2 cellular contexts compared by ENCODE assay signal in the genomic region with DNA sequence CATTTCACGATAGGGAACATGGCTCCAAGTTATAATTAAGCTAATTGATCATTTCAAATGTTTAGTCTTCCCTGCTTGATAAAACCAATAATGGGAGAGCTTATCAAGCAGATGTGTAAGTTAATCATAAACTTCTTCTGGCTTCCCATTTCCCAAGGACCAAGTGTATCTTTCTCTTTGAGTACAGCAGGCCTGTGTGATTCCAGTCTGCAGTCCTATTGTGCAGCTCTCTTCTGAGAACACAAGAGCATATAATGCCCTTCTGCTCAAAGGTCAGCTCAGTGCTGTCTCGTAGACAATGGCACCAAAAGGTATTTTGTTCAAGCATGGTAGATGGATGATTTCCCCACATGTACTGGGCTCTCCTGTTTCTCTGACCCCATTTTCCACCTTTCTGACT.
TF ChIP-seq lines count a peak whose summit lies in the region.

No MANE protein-coding gene starts in this region.

TF ChIP-seq in GM23338, 12 proteins besides CTCF, POLR2A, EP300 and RAD21:
- no peak for TF ChIP-seq EZH2phosphoT487 (IDR thresholded peaks at IDR 0.05; ENCODE audit: unreplicated experiment)
- TF ChIP-seq POLR2AphosphoS5 (IDR thresholded peaks at IDR 0.05; ENCODE audit: low read depth): no peak
- TF ChIP-seq STAT1 (IDR thresholded peaks at IDR 0.05; ENCODE audit: unreplicated experiment): no peak
- TF ChIP-seq, protein P1, sequence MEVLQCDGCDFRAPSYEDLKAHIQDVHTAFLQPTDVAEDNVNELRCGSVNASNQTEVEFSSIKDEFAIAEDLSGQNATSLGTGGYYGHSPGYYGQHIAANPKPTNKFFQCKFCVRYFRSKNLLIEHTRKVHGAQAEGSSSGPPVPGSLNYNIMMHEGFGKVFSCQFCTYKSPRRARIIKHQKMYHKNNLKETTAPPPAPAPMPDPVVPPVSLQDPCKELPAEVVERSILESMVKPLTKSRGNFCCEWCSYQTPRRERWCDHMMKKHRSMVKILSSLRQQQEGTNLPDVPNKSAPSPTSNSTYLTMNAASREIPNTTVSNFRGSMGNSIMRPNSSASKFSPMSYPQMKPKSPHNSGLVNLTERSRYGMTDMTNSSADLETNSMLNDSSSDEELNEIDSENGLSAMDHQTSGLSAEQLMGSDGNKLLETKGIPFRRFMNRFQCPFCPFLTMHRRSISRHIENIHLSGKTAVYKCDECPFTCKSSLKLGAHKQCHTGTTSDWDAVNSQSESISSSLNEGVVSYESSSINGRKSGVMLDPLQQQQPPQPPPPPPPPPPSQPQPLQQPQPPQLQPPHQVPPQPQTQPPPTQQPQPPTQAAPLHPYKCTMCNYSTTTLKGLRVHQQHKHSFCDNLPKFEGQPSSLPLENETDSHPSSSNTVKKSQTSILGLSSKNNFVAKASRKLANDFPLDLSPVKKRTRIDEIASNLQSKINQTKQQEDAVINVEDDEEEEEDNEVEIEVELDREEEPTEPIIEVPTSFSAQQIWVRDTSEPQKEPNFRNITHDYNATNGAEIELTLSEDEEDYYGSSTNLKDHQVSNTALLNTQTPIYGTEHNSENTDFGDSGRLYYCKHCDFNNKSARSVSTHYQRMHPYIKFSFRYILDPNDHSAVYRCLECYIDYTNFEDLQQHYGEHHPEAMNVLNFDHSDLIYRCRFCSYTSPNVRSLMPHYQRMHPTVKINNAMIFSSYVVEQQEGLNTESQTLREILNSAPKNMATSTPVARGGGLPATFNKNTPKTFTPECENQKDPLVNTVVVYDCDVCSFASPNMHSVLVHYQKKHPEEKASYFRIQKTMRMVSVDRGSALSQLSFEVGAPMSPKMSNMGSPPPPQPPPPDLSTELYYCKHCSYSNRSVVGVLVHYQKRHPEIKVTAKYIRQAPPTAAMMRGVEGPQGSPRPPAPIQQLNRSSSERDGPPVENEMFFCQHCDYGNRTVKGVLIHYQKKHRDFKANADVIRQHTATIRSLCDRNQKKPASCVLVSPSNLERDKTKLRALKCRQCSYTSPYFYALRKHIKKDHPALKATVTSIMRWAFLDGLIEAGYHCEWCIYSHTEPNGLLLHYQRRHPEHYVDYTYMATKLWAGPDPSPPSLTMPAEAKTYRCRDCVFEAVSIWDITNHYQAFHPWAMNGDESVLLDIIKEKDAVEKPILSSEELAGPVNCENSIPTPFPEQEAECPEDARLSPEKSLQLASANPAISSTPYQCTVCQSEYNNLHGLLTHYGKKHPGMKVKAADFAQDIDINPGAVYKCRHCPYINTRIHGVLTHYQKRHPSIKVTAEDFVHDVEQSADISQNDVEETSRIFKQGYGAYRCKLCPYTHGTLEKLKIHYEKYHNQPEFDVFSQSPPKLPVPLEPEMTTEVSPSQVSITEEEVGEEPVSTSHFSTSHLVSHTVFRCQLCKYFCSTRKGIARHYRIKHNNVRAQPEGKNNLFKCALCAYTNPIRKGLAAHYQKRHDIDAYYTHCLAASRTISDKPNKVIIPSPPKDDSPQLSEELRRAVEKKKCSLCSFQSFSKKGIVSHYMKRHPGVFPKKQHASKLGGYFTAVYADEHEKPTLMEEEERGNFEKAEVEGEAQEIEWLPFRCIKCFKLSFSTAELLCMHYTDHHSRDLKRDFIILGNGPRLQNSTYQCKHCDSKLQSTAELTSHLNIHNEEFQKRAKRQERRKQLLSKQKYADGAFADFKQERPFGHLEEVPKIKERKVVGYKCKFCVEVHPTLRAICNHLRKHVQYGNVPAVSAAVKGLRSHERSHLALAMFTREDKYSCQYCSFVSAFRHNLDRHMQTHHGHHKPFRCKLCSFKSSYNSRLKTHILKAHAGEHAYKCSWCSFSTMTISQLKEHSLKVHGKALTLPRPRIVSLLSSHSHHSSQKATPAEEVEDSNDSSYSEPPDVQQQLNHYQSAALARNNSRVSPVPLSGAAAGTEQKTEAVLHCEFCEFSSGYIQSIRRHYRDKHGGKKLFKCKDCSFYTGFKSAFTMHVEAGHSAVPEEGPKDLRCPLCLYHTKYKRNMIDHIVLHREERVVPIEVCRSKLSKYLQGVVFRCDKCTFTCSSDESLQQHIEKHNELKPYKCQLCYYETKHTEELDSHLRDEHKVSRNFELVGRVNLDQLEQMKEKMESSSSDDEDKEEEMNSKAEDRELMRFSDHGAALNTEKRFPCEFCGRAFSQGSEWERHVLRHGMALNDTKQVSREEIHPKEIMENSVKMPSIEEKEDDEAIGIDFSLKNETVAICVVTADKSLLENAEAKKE (CRISPR knock-in tag; IDR thresholded peaks at IDR 0.05): no peak
- TF ChIP-seq JUNB (IDR thresholded peaks at IDR 0.05; ENCODE audit: unreplicated experiment): no peak
- no peak for TF ChIP-seq ZNF114 (CRISPR knock-in tag; IDR thresholded peaks at IDR 0.05)
- TF ChIP-seq, protein P2, sequence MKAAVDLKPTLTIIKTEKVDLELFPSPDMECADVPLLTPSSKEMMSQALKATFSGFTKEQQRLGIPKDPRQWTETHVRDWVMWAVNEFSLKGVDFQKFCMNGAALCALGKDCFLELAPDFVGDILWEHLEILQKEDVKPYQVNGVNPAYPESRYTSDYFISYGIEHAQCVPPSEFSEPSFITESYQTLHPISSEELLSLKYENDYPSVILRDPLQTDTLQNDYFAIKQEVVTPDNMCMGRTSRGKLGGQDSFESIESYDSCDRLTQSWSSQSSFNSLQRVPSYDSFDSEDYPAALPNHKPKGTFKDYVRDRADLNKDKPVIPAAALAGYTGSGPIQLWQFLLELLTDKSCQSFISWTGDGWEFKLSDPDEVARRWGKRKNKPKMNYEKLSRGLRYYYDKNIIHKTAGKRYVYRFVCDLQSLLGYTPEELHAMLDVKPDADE (IDR thresholded peaks at IDR 0.05): no peak
- no peak for TF ChIP-seq EZH2 (IDR thresholded peaks at IDR 0.05; ENCODE audit: low read depth, unreplicated experiment)
- TF ChIP-seq, protein P3, sequence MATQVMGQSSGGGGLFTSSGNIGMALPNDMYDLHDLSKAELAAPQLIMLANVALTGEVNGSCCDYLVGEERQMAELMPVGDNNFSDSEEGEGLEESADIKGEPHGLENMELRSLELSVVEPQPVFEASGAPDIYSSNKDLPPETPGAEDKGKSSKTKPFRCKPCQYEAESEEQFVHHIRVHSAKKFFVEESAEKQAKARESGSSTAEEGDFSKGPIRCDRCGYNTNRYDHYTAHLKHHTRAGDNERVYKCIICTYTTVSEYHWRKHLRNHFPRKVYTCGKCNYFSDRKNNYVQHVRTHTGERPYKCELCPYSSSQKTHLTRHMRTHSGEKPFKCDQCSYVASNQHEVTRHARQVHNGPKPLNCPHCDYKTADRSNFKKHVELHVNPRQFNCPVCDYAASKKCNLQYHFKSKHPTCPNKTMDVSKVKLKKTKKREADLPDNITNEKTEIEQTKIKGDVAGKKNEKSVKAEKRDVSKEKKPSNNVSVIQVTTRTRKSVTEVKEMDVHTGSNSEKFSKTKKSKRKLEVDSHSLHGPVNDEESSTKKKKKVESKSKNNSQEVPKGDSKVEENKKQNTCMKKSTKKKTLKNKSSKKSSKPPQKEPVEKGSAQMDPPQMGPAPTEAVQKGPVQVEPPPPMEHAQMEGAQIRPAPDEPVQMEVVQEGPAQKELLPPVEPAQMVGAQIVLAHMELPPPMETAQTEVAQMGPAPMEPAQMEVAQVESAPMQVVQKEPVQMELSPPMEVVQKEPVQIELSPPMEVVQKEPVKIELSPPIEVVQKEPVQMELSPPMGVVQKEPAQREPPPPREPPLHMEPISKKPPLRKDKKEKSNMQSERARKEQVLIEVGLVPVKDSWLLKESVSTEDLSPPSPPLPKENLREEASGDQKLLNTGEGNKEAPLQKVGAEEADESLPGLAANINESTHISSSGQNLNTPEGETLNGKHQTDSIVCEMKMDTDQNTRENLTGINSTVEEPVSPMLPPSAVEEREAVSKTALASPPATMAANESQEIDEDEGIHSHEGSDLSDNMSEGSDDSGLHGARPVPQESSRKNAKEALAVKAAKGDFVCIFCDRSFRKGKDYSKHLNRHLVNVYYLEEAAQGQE (IDR thresholded peaks at IDR 0.05; ENCODE audit: unreplicated experiment): no peak
- no peak for TF ChIP-seq CREB1 (CRISPR knock-in tag; IDR thresholded peaks at IDR 0.05; ENCODE audit: low read depth)

TF ChIP-seq in H1, 55 proteins besides CTCF, POLR2A, EP300 and RAD21:
- TF ChIP-seq YY1 (IDR thresholded peaks at IDR 0.05; ENCODE audit: low read depth, low read length): no peak
- TF ChIP-seq KDM5A (IDR thresholded peaks at IDR 0.05; ENCODE audit: low read length): no peak
- no peak for TF ChIP-seq BRCA1 (IDR thresholded peaks at IDR 0.05; ENCODE audit: low read depth, low read length)
- no peak for TF ChIP-seq CHD1 (IDR thresholded peaks at IDR 0.05; ENCODE audit: low read depth, low read length)
- no peak for TF ChIP-seq PHF8 (conservative IDR thresholded peaks at IDR 0.05; ENCODE audit: low read depth, low read length)
- no peak for TF ChIP-seq RXRA (IDR thresholded peaks at IDR 0.05; ENCODE audit: insufficient read depth, low read depth, low read length)
- no peak for TF ChIP-seq SAP30 (IDR thresholded peaks at IDR 0.05; ENCODE audit: insufficient read depth, insufficient replicate concordance, low read length)
- no peak for TF ChIP-seq CTBP2 (IDR thresholded peaks at IDR 0.05; ENCODE audit: borderline replicate concordance, insufficient read depth, insufficient read length, low read length)
- TF ChIP-seq SUZ12 (IDR thresholded peaks at IDR 0.05; ENCODE audit: low read length): no peak
- no peak for TF ChIP-seq JUN (IDR thresholded peaks at IDR 0.05; ENCODE audit: low read depth, low read length)
- no peak for TF ChIP-seq TBP (IDR thresholded peaks at IDR 0.05; ENCODE audit: low read depth, low read length)
